ENCODE assay signal across 6 cellular contexts in the genomic region with DNA sequence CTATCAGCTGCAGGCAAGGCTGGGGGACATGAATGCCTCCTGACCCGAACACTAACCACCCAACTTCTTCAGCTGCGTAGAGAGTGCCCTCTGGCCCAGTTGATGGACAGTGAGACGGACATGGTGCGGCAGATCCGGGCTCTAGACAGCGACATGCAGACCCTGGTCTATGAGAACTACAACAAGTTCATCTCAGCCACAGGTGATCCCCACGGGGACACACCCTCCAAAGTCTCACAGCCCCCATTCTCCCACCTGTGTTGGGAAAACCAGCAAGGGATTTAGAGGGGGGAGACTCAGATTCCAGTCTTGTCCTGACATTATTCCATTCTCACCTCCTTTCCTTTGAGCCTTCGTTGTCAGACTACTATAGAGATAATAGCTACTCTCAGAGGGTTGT. TPM values are rescaled to one million over a fixed set of nuclear protein-coding genes. Genes with fewer than 3 reads are reported as not detected.
DNase-seq lines count a peak whose midpoint lies in the region; ATAC-seq and TF ChIP-seq lines count a peak whose summit lies in the region.

No MANE protein-coding gene starts in this region.

- H3K36me3 Mint-ChIP-seq in activated CD4-positive, alpha-beta memory T cell treated with anti-CD3 and anti-CD28 coated beads for 36 hours: peaks cover 7% of the 10 kb centered on the region

- H3K27me3 ChIP-seq in BJ (ENCODE audit: control insufficient read depth, insufficient read depth, low read length): no peaks in the 10 kb centered on the region
- H3K27me3 ChIP-seq in right lobe of liver: no peaks in the 10 kb centered on the region

- TF ChIP-seq CTCF in BJ (IDR thresholded peaks at IDR 0.05; ENCODE audit: insufficient read depth, low read depth, low read length): no peak
- TF ChIP-seq CTCF in right lobe of liver (IDR thresholded peaks at IDR 0.05): no peak

- H3K36me3 ChIP-seq in BJ (ENCODE audit: control insufficient read depth, insufficient read depth, low read length) (no peaks in the 10 kb centered on the region; the same call in none of the 2 replicates), right lobe of liver (peaks cover 0 to 7% (median 0%) of the 10 kb centered on the region in 4 donors)

- H3K4me3 ChIP-seq in BJ (ENCODE audit: low read depth, low read length): peak overlapping the region; percentile 63
- peak overlapping the region; percentile 84 to 97 (median 89) for H3K4me3 ChIP-seq in right lobe of liver

- POLR2A ChIA-PET in BJ (lab: Charles Lee): no interaction called here
- POLR2A ChIA-PET in activated CD4-positive, alpha-beta memory T cell treated with anti-CD3 and anti-CD28 coated beads for 36 hours (lab: Charles Lee): interaction anchor here (0.6 to 2.4 kb wide), 11 partner anchors 11 to 334 kb away, joined by 3 to 17 read pairs (median 4); a partner anchor contains a TSS

- H3K9me3 ChIP-seq in right lobe of liver: no peaks in the 10 kb centered on the region

- ATAC-seq in right lobe of liver: no peak

- no peaks in the 10 kb centered on the region for H3K27me3 Mint-ChIP-seq in activated CD4-positive, alpha-beta memory T cell treated with anti-CD3 and anti-CD28 coated beads for 36 hours

- CTCF ChIA-PET in BJ (lab: Yijun Ruan, JAX): interaction anchor here (0.5 to 11.9 kb wide), 3 partner anchors 14 to 106 kb away, joined by 3 to 152 read pairs (median 3); a partner anchor contains a TSS
- CTCF ChIA-PET in activated CD4-positive, alpha-beta memory T cell treated with anti-CD3 and anti-CD28 coated beads for 36 hours (lab: Charles Lee): interaction anchor here (1.6 to 13.1 kb wide), 2 partner anchors 14 to 20 kb away, joined by 6 to 122 read pairs; a partner anchor contains a TSS

- H3K4me1 ChIP-seq in right lobe of liver: peaks cover 0 to 29% (median 11%) of the 10 kb centered on the region in 4 donors

- peak overlapping the region; percentile 93 for H3K4me3 Mint-ChIP-seq in activated CD4-positive, alpha-beta memory T cell treated with anti-CD3 and anti-CD28 coated beads for 36 hours

- DNase-seq in BJ (ENCODE audit: low read depth) (no peak), right lobe of liver (no peak), putamen (ENCODE audit: low spot score) (no peak), hepatic stellate cell (ENCODE audit: low spot score) (no peak), DMS79 treated with DMSO at 0.1 percent for 48 hours (lab: John Stamatoyannopoulos, UW) (no peak)
- DNase-seq in activated CD4-positive, alpha-beta memory T cell treated with anti-CD3 and anti-CD28 coated beads for 36 hours: no peak

- H3K27ac ChIP-seq in right lobe of liver: peak overlapping the region; percentile 78 to 91 (median 88)

- intact Hi-C loops in activated CD4-positive, alpha-beta memory T cell treated with anti-CD3 and anti-CD28 coated beads for 36 hours (cut with micrococcal nuclease): loop anchor here (1.0 kb wide), 4 partner anchors 13 to 36 kb away; a partner anchor contains a TSS
- intact Hi-C loops in right lobe of liver (cut with DNase I): no loop called here

- H3K4me1 Mint-ChIP-seq in activated CD4-positive, alpha-beta memory T cell treated with anti-CD3 and anti-CD28 coated beads for 36 hours (ENCODE audit: low read depth): peaks cover 17% of the 10 kb centered on the region

- TF ChIP-seq POLR2A in right lobe of liver (IDR thresholded peaks at IDR 0.05): no peak

- H3K9me3 Mint-ChIP-seq in activated CD4-positive, alpha-beta memory T cell treated with anti-CD3 and anti-CD28 coated beads for 36 hours: no peaks in the 10 kb centered on the region

- H3K27ac Mint-ChIP-seq in activated CD4-positive, alpha-beta memory T cell treated with anti-CD3 and anti-CD28 coated beads for 36 hours: peak overlapping the region; percentile 97

- 21% methylated on average over 4 of the region's 8 CpGs for WGBS in right lobe of liver (ENCODE audit: insufficient coverage, low coverage, low lambda C conversion rate, missing lambda C conversion rate)

RNA-seq across cellular contexts. Expression of a gene that starts 0.9 kb away (rescaled TPM):
- polyA plus RNA-seq in BJ (2011; rRNA removed): 61.8 and 86.2 TPM in 2 replicates
- polyA minus RNA-seq in BJ (2011; rRNA and poly(A)+ RNA removed): 125 and 171 TPM in 2 replicates
- 10 to 100 TPM; 97.1 to 99.2 TPM for total RNA-seq in activated CD4-positive, alpha-beta memory T cell treated with anti-CD3 and anti-CD28 coated beads for 36 hours
- total RNA-seq in right lobe of liver: 100 to 1,000 TPM in 2 of 6 experiments, 10 to 100 TPM in 4; 41.5 to 170 (median 50.2) TPM

RNA-seq across cellular contexts. Expression of a gene that starts 12.9 kb away (rescaled TPM):
- polyA plus RNA-seq in BJ (2011; rRNA removed): 41.7 and 91.8 TPM in 2 replicates
- polyA minus RNA-seq in BJ (2011; rRNA and poly(A)+ RNA removed): 44.0 and 56.3 TPM in 2 replicates
- total RNA-seq in activated CD4-positive, alpha-beta memory T cell treated with anti-CD3 and anti-CD28 coated beads for 36 hours: 10 to 100 TPM; 28.3 to 31.3 TPM
- total RNA-seq in right lobe of liver: 10 to 100 TPM; 15.4 to 22.4 (median 18.0) TPM

RNA-seq across cellular contexts. Expression of a gene that starts 13.1 kb away (rescaled TPM):
- 10.7 and 11.9 TPM in 2 replicates for polyA plus RNA-seq in BJ (2011; rRNA removed)
- polyA minus RNA-seq in BJ (2011; rRNA and poly(A)+ RNA removed): 7.4 and 11.1 TPM in 2 replicates
- 100 to 1,000 TPM; 111 to 112 TPM for total RNA-seq in activated CD4-positive, alpha-beta memory T cell treated with anti-CD3 and anti-CD28 coated beads for 36 hours
- total RNA-seq in right lobe of liver: 1 to 10 TPM in 3 of 6 experiments, under 1 TPM in 3; 0.31 to 2.3 (median 1.0) TPM

RNA-seq across cellular contexts. Expression of a gene that starts 14.7 kb away (rescaled TPM):
- polyA plus RNA-seq in BJ (2011; rRNA removed): 5.0 and 8.2 TPM in 2 replicates
- 2.4 and 3.6 TPM in 2 replicates for polyA minus RNA-seq in BJ (2011; rRNA and poly(A)+ RNA removed)
- 10 to 100 TPM; 19.2 to 21.0 TPM for total RNA-seq in activated CD4-positive, alpha-beta memory T cell treated with anti-CD3 and anti-CD28 coated beads for 36 hours
- total RNA-seq in right lobe of liver: 100 to 1,000 TPM in 1 of 6 experiments, 10 to 100 TPM in 5; 25.6 to 112 (median 37.8) TPM

RNA-seq across cellular contexts. Expression of a gene that starts 20.6 kb away (rescaled TPM):
- 3.6 and 4.6 TPM in 2 replicates for polyA plus RNA-seq in BJ (2011; rRNA removed)
- polyA minus RNA-seq in BJ (2011; rRNA and poly(A)+ RNA removed): 1.4 and 1.9 TPM in 2 replicates
- total RNA-seq in activated CD4-positive, alpha-beta memory T cell treated with anti-CD3 and anti-CD28 coated beads for 36 hours: 1 to 10 TPM; 9.3 to 9.7 TPM
- 10 to 100 TPM in 2 of 6 experiments, 1 to 10 TPM in 4; 4.9 to 15.7 (median 6.2) TPM for total RNA-seq in right lobe of liver

Comparison
In these comparisons a context has a peak if more than half of its experiments do, and no peak if none do; other contexts are left out.
1. RNA of a gene that starts 13.1 kb away (total RNA-seq): 111 to 112 TPM in activated CD4-positive, alpha-beta memory T cell treated with anti-CD3 and anti-CD28 coated beads for 36 hours; 0.31 to 2.3 TPM in right lobe of liver; every median in the first group is over 10 times any median in the second.